In genomic region chr3:16254933-16255725, GRCh38 we compare ENCODE assay signal across 1 cellular context.
A peak's percentile ranks its signal among the peaks of the same experiment; 100 is the strongest.
TF ChIP-seq lines count a peak whose summit lies in the region.

No MANE protein-coding gene starts in this region.

TF ChIP-seq in GM12878, 131 proteins besides CTCF, POLR2A, EP300 and RAD21:
- TF ChIP-seq IKZF2 (IDR thresholded peaks at IDR 0.05) (peak; percentile 22 to 33; a peak in 1 of 4 replicates), GATAD2B (conservative IDR thresholded peaks at IDR 0.05; ENCODE audit: low read depth) (no peak), CHD4 (IDR thresholded peaks at IDR 0.05) (no peak), TCF3 (IDR thresholded peaks at IDR 0.05; ENCODE audit: borderline replicate concordance, insufficient read depth, low read depth, low read length) (0 out of 2 replicates have a peak, but pooled peaks have one; percentile 24), SMARCA5 (IDR thresholded peaks at IDR 0.05) (no peak), IKZF1 (conservative IDR thresholded peaks at IDR 0.05) (peak; percentile 49; the same call in 1 of the 2 replicates), ESRRA (IDR thresholded peaks at IDR 0.05; ENCODE audit: low read length) (no peak), PAX8 (IDR thresholded peaks at IDR 0.05) (no peak)
